14 cellular contexts compared by ENCODE assay signal in the genomic region with DNA sequence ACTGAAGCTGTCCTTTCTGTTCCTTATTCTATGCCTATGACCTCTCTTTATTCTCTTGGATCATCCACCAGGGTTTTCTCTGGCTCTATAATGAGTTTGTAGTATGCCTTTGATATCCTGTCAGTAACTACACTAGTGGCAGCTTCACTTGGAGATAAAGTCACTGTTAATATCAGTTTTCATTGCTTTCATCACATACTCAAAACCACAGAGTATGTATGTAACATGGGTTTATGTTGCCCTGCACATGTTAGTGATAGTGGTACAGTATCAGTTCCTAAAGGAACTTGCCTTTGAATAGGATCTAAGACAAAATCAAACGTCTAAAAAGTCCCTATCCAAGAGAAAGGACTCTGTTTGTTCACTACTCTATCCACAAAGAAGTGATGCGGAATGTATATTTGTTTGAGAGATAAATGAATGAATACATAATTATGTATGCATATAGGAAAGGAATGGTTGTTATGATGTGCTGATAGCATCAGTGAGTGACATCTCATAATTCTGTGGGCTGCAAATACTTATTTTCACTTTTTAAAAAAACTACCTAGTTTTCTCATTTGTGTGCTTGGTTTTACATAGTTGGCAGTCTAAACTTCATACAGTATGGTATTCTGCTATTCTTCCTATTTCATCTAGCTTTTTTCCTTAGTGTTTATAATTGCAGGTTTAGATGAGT. TPM values are rescaled to one million over a fixed set of nuclear protein-coding genes. Genes with fewer than 3 reads are reported as not detected.
DNase-seq lines count a peak whose midpoint lies in the region; ATAC-seq, FAIRE-seq and TF ChIP-seq lines count a peak whose summit lies in the region.
"Had no signal": no experiment of that assay in that cellular context is flagged by ENCODE, and none has a peak within 500 bp of the region (broad histone marks: within the 10 kb centered on the region; RNA-seq: fewer than 3 reads in every experiment).

No MANE protein-coding gene starts in this region.

- peaks cover 83% of the 10 kb centered on the region for H3K4me1 Mint-ChIP-seq in CD4-positive, alpha-beta T cell (ENCODE audit: low read depth)
- H3K4me1 Mint-ChIP-seq in central memory CD8-positive, alpha-beta T cell: peaks cover 62% of the 10 kb centered on the region

- H3K36me3 Mint-ChIP-seq in CD4-positive, alpha-beta T cell (ENCODE audit: low read depth): peaks cover 9% of the 10 kb centered on the region
- peaks cover 20% of the 10 kb centered on the region for H3K36me3 Mint-ChIP-seq in central memory CD8-positive, alpha-beta T cell (ENCODE audit: insufficient read depth)

- no peak for FAIRE-seq in urothelium cell line (lab: Jason Lieb, UNC)
- FAIRE-seq: bronchial epithelial cell had no signal

- H3K9ac ChIP-seq in BLaER1 (peak overlapping the region; percentile 69; the same call in 1 of the 2 replicates), OCI-LY3 (ENCODE audit: low read length) (peak overlapping the region; percentile 69; the same call in 1 of the 2 replicates)

- no peaks in the 10 kb centered on the region for H3K9me3 Mint-ChIP-seq in CD4-positive, alpha-beta T cell
- H3K9me3 Mint-ChIP-seq in central memory CD8-positive, alpha-beta T cell: no peaks in the 10 kb centered on the region

- H3K27me3 ChIP-seq in BLaER1 (no peaks in the 10 kb centered on the region), OCI-LY3 (ENCODE audit: low read depth, low read length) (no peaks in the 10 kb centered on the region)
- no peaks in the 10 kb centered on the region for H3K27me3 ChIP-seq in CD4-positive, alpha-beta T cell (ENCODE audit: control insufficient read depth, insufficient read depth, low read length)
- H3K27me3 ChIP-seq: dorsolateral prefrontal cortex had no signal

- H3K79me2 ChIP-seq in OCI-LY3 (ENCODE audit: low read length): peaks cover 99% of the 10 kb centered on the region

- no peak for TF ChIP-seq CTCF in CD4-positive, alpha-beta T cell (IDR thresholded peaks at IDR 0.05)
- no peak for TF ChIP-seq CTCF in OCI-LY3 (IDR thresholded peaks at IDR 0.05; ENCODE audit: low read depth, low read length)

- H3K27me3 Mint-ChIP-seq in CD4-positive, alpha-beta T cell: no peaks in the 10 kb centered on the region
- H3K27me3 Mint-ChIP-seq in central memory CD8-positive, alpha-beta T cell: no peaks in the 10 kb centered on the region

- no peak overlapping the region for H2AFZ ChIP-seq in OCI-LY3 (ENCODE audit: low read depth, low read length)

- peaks cover 7% of the 10 kb centered on the region for H3K9me3 ChIP-seq in BLaER1
- H3K9me3 ChIP-seq in CD4-positive, alpha-beta T cell (ENCODE audit: control insufficient read depth, low read length): no peaks in the 10 kb centered on the region
- H3K9me3 ChIP-seq in OCI-LY3 (ENCODE audit: insufficient read depth, low read length): no peaks in the 10 kb centered on the region

- peak overlapping the region; percentile 79 for H3K27ac Mint-ChIP-seq in CD4-positive, alpha-beta T cell
- peak overlapping the region; percentile 94 for H3K27ac Mint-ChIP-seq in central memory CD8-positive, alpha-beta T cell (ENCODE audit: low read depth)

- H4K20me1 ChIP-seq in BLaER1 (peaks cover 97% of the 10 kb centered on the region), OCI-LY3 (ENCODE audit: insufficient read depth, low read length) (peaks cover 34% of the 10 kb centered on the region)

- no peak for DNase-seq in CD4-positive, alpha-beta T cell
- DNase-seq in central memory CD8-positive, alpha-beta T cell (ENCODE audit: low spot score in 2 of 2): no peak
- DNase-seq in OCI-M2 (lab: John Stamatoyannopoulos, UW; ENCODE audit: unreplicated experiment): no peak
- DNase-seq in urothelium cell line (ENCODE audit: low spot score): no peak
- DNase-seq: dorsolateral prefrontal cortex; NCI-H1436; stimulated activated CD8-positive, alpha-beta memory T cell treated with anti-CD3 and anti-CD28 coated beads, Interleukin-4, amount 100 ng/mL, for 48 hours had no signal

- H3K4me3 ChIP-seq in BLaER1: no peak overlapping the region
- peak overlapping the region; percentile 65; the same call in 1 of the 2 replicates for H3K4me3 ChIP-seq in OCI-LY3 (ENCODE audit: low read length)
- H3K4me3 ChIP-seq: dorsolateral prefrontal cortex had no signal

- H3K4me2 ChIP-seq in BLaER1 (peak overlapping the region; percentile 93), OCI-LY3 (ENCODE audit: low read length) (peak overlapping the region; percentile 82)

- POLR2A ChIA-PET in CD4-positive, alpha-beta T cell (lab: Charles Lee): interaction anchor here (1.4 kb wide), 1 partner anchor 27 kb away, joined by 3 read pairs; no protein-coding TSS in a partner anchor

- H3K4me1 ChIP-seq in BLaER1 (peaks cover 88% of the 10 kb centered on the region), OCI-LY3 (ENCODE audit: low read length) (peaks cover 92% of the 10 kb centered on the region)

- no peak for ATAC-seq in CD4-positive, alpha-beta T cell (ENCODE audit: poor library complexity)
- ATAC-seq in central memory CD8-positive, alpha-beta T cell (replicated peaks; ENCODE audit: extremely low read depth, poor library complexity, severe bottlenecking): no peak
- ATAC-seq in HG03045 (IDR thresholded peaks at IDR 0.05; ENCODE audit: unreplicated experiment) (no peak), HG03097 (IDR thresholded peaks at IDR 0.05; ENCODE audit: low FRiP score, unreplicated experiment) (no peak)
- ATAC-seq: esophagus mucosa, left lobe of liver had no signal

- H3K36me3 ChIP-seq in BLaER1 (peaks cover 11% of the 10 kb centered on the region; the same call in 1 of the 2 replicates), OCI-LY3 (replicated peaks; ENCODE audit: low read depth, low read length) (peaks cover 12% of the 10 kb centered on the region)

- CTCF ChIA-PET in CD4-positive, alpha-beta T cell (lab: Charles Lee): interaction anchor here (1.1 kb wide), 1 partner anchor 21 kb away, joined by 3 read pairs; no protein-coding TSS in a partner anchor

- intact Hi-C loops in CD4-positive, alpha-beta T cell (cut with DNase I, micrococcal nuclease): loop anchor here in 1 of 2 experiments (5.0 kb wide), 1 partner anchor 43 kb away; no protein-coding TSS in a partner anchor

- H3K27ac ChIP-seq in BLaER1 (peak overlapping the region; percentile 79), OCI-LY3 (ENCODE audit: low read length) (peak overlapping the region; percentile 90)
- H3K27ac ChIP-seq in CD4-positive, alpha-beta T cell (ENCODE audit: low read depth, low read length): no peak overlapping the region
- H3K27ac ChIP-seq: dorsolateral prefrontal cortex had no signal

- H3K4me3 Mint-ChIP-seq in CD4-positive, alpha-beta T cell: peak overlapping the region; percentile 8
- no peak overlapping the region for H3K4me3 Mint-ChIP-seq in central memory CD8-positive, alpha-beta T cell

RNA-seq across cellular contexts. Expression of gene TET3, which starts 45.1 kb away (rescaled TPM):
- total RNA-seq in CD4-positive, alpha-beta T cell: 10 to 100 TPM; 22.2 to 24.1 TPM
